In the genomic region with DNA sequence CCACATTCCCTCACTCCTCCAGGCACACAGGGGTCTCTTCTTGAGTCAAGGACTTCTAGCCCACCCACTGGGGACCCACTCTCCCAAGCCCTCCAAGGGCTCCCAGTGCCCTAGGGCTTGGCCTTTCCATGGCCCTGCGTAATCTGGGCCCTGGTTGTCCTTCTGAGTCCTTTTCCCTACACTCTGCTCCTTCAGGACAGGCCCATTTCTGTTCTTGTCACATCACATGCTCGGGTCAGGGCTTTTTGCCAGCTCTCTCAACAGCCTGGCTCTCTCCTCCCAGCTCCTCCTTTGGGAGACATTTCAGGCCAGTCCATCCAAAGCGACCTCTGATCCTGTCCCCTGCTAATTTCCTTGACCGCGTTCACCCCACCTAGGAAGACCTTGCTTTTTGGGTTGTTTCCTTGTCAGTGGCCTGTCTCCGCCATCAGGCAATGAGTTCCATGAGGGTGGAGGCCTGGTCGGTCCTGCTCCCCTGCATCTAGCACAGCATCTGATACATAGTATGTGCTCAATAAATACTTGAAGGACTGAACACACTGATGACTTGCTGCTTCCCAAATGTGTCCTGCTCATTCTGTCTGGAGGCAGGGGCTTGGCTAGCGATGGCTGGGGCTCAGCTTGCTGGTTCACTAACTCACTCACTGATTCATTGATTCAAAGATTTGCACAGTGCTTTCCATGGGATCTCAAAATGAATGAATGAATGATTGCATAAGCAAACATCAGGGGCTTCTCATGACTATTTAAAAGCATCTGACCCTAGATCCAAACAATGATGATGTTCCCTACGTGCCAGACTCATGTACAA, we compare ENCODE assay signal across 16 cellular contexts. TPM values are rescaled to one million over a fixed set of nuclear protein-coding genes. Genes with fewer than 3 reads are reported as not detected.
DNase-seq lines count a peak whose midpoint lies in the region; ATAC-seq and TF ChIP-seq lines count a peak whose summit lies in the region.
"Had no signal": no experiment of that assay in that cellular context is flagged by ENCODE, and none has a peak within 500 bp of the region (broad histone marks: within the 10 kb centered on the region; RNA-seq: fewer than 3 reads in every experiment).

No MANE protein-coding gene starts in this region.

- H3K4me3 ChIP-seq in HEK293 (ENCODE audit: low read depth, low read length) (no peak overlapping the region), WERI-Rb-1 (ENCODE audit: low read depth, low read length) (no peak overlapping the region), gastroesophageal sphincter (no peak overlapping the region)

- CTCF ChIA-PET in HEK293 (lab: Yijun Ruan, JAX) = no interaction called here

- H3K9me3 ChIP-seq in HEK293 (ENCODE audit: control insufficient read depth, insufficient read depth, low read depth, low read length) = no peaks in the 10 kb centered on the region
- no peaks in the 10 kb centered on the region for H3K9me3 ChIP-seq in WERI-Rb-1 (ENCODE audit: severe bottlenecking)
- no peaks in the 10 kb centered on the region for H3K9me3 ChIP-seq in gastroesophageal sphincter
- H3K9me3 ChIP-seq: neutrophil had no signal

- DNase-seq in WERI-Rb-1 (no peak), sciatic nerve (ENCODE audit: low spot score) (no peak), dedifferentiated amniotic fluid mesenchymal stem cell (ENCODE audit: extremely low spot score) (no peak), NCI-H2196 (lab: John Stamatoyannopoulos, UW; ENCODE audit: unreplicated experiment) (no peak), DMS79 treated with DMSO at 0.1 percent for 48 hours (lab: John Stamatoyannopoulos, UW) (no peak)
- DNase-seq: activated CD8-positive, alpha-beta memory T cell treated with anti-CD3 and anti-CD28 coated beads, Interleukin-2, amount 50 U/mL, for 48 hours; anterior cingulate cortex; effector CD8-positive, alpha-beta T cell; MM.1S; OCI-M1; stimulated activated CD4-positive, alpha-beta T cell treated with anti-CD3 and anti-CD28 coated beads, Interleukin-15, amount 100 ng/mL, for 24 hours; T-helper 9 cell had no signal

- WGBS in gastroesophageal sphincter (ENCODE audit: low coverage in 1 of 2), 2 donors = 69 to 83% methylated on average over 2 to 6 of the region's 9 CpGs

- TF ChIP-seq CTCF in HEK293 (tag by site-specific recombination; IDR thresholded peaks at IDR 0.05) (no peak), WERI-Rb-1 (IDR thresholded peaks at IDR 0.05; ENCODE audit: low read depth, low read length) (no peak), gastroesophageal sphincter (IDR thresholded peaks at IDR 0.05) (no peak)

- no peak for TF ChIP-seq EP300 in gastroesophageal sphincter (IDR thresholded peaks at IDR 0.05)

- H3K27ac ChIP-seq in HEK293 (ENCODE audit: extremely low read depth, low read depth, low read length) (no peak overlapping the region), WERI-Rb-1 (0 out of 2 replicates have a peak overlapping the region, but pooled peaks have one; percentile 19), gastroesophageal sphincter (peak overlapping the region in 3 of 4 donors; percentile 51 to 72 (median 66))
- H3K27ac ChIP-seq: neutrophil had no signal

- ATAC-seq in gastroesophageal sphincter (peak; percentile 32), sciatic nerve (peak; percentile 28), GM18868 (IDR thresholded peaks at IDR 0.05; ENCODE audit: unreplicated experiment) (no peak)

- H3K27me3 ChIP-seq in WERI-Rb-1 (ENCODE audit: insufficient read depth, low read depth, severe bottlenecking) (no peaks in the 10 kb centered on the region), gastroesophageal sphincter (no peaks in the 10 kb centered on the region)
- H3K27me3 ChIP-seq: neutrophil had no signal

- POLR2A ChIA-PET in HEK293 (lab: Yijun Ruan, JAX) = interaction anchor here (0.7 to 1.3 kb wide), 6 partner anchors 15 to 46 kb away, joined by 3 to 13 read pairs (median 4); partner anchors contain the start of gene DHRS3

- no peak for TF ChIP-seq POLR2A in gastroesophageal sphincter (IDR thresholded peaks at IDR 0.05)

- intact Hi-C loops in sciatic nerve (cut with DNase I) = no loop called here

- H3K36me3 ChIP-seq in HEK293 (ENCODE audit: control insufficient read depth in 2 of 2, insufficient read depth in 1 of 2, low read length in 2 of 2) (peaks cover 0 to 30% of the 10 kb centered on the region in 2 experiments; a peak in 2 of 3 replicates), WERI-Rb-1 (no peaks in the 10 kb centered on the region), gastroesophageal sphincter (peaks cover 0 to 99% of the 10 kb centered on the region in 2 donors)
- H3K36me3 ChIP-seq: neutrophil had no signal

- H3K4me1 ChIP-seq in HEK293 (ENCODE audit: control insufficient read depth, insufficient read depth, low read length) (no peaks in the 10 kb centered on the region), gastroesophageal sphincter (peaks cover 0 to 29% (median 0%) of the 10 kb centered on the region in 3 donors)

TF ChIP-seq in HEK293, 187 proteins besides CTCF, POLR2A, EP300 and RAD21:
- TF ChIP-seq ZNF664 (tag by site-specific recombination; IDR thresholded peaks at IDR 0.05) = peak; percentile 85
- TF ChIP-seq, protein P1, sequence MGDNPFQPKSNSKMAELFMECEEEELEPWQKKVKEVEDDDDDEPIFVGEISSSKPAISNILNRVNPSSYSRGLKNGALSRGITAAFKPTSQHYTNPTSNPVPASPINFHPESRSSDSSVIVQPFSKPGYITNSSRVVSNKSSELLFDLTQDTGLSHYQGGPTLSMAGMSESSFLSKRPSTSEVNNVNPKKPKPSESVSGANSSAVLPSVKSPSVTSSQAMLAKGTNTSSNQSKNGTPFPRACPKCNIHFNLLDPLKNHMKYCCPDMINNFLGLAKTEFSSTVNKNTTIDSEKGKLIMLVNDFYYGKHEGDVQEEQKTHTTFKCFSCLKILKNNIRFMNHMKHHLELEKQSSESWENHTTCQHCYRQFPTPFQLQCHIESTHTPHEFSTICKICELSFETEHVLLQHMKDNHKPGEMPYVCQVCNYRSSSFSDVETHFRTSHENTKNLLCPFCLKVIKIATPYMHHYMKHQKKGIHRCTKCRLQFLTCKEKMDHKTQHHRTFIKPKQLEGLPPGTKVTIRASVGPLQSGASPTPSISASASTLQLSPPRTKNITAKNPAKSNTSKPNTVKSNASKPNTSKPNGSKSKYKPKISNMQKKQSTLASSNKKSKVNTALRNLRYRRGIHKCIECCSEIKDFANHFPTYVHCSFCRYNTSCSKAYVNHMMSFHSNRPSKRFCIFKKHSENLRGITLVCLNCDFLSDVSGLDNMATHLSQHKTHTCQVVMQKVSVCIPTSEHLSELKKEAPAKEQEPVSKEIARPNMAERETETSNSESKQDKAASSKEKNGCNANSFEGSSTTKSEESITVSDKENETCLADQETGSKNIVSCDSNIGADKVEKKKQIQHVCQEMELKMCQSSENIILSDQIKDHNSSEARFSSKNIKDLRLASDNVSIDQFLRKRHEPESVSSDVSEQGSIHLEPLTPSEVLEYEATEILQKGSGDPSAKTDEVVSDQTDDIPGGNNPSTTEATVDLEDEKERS (tag by site-specific recombination; IDR thresholded peaks at IDR 0.05) = no peak
TF ChIP-seq in HEK293: peak in this region for 1.

RNA-seq across cellular contexts. Expression of gene DHRS3, which starts 44.8 kb away (rescaled TPM):
- total RNA-seq in gastroesophageal sphincter (100 to 1,000 TPM; 115 to 211 (median 186) TPM), sciatic nerve (271 TPM)
